In genomic region chr5:55584398-55585265, GRCh38 we compare ENCODE assay signal across 17 cellular contexts.
"Had no signal": no experiment of that assay in that cellular context is flagged by ENCODE, and none has a peak within 500 bp of the region (broad histone marks: within the 10 kb centered on the region; RNA-seq: fewer than 3 reads in every experiment).

No MANE protein-coding gene starts in this region.

- H3K27me3 ChIP-seq: brain microvascular endothelial cell, gastroesophageal sphincter, stomach had no signal

- H3K27ac Mint-ChIP-seq: activated CD4-positive, alpha-beta memory T cell treated with anti-CD3 and anti-CD28 coated beads, Interleukin-2, amount 10 ng/mL, durations not matched to agents 7 days and 5 days; activated naive CD8-positive, alpha-beta T cell; activated T-cell treated with anti-CD3 and anti-CD28 coated beads, Interleukin-2, amount 50 U/mL, for 72 hours had no signal

- H3K36me3 ChIP-seq: brain microvascular endothelial cell, gastroesophageal sphincter, stomach, thoracic aorta, WERI-Rb-1 had no signal

- H3K27ac ChIP-seq: brain microvascular endothelial cell, psoas muscle, thoracic aorta, WERI-Rb-1 had no signal

- DNase-seq: activated CD4-positive, alpha-beta memory T cell treated with anti-CD3 and anti-CD28 coated beads, Interleukin-2, amount 10 ng/mL, durations not matched to agents 7 days and 5 days; activated CD4-positive, alpha-beta T cell treated with anti-CD3 and anti-CD28 coated beads for 4 hours; activated gamma-delta T cell; activated T-cell treated with anti-CD3 and anti-CD28 coated beads, Interleukin-2, amount 50 U/mL, for 72 hours; amygdala; brain microvascular endothelial cell; dermis blood vessel endothelial cell; hippocampal formation; kidney; psoas muscle; stimulated activated CD4-positive, alpha-beta T cell treated with anti-CD3 and anti-CD28 coated beads, Interleukin-12 subunit alpha, Interleukin-12 subunit beta, amount 100 ng/mL, for 4 hours; stimulated activated CD4-positive, alpha-beta T cell treated with anti-CD3 and anti-CD28 coated beads, Interleukin-2, amount 100 ng/mL, for 24 hours; stomach; WERI-Rb-1 had no signal

- H3K27me3 Mint-ChIP-seq: activated naive CD8-positive, alpha-beta T cell had no signal

- ATAC-seq: activated T-cell treated with anti-CD3 and anti-CD28 coated beads, Interleukin-2, amount 50 U/mL, for 72 hours; gastroesophageal sphincter; psoas muscle had no signal

- H3K4me3 ChIP-seq: gastroesophageal sphincter, psoas muscle, stomach, thoracic aorta had no signal

- H3K4me3 Mint-ChIP-seq: activated CD4-positive, alpha-beta memory T cell treated with anti-CD3 and anti-CD28 coated beads, Interleukin-2, amount 10 ng/mL, durations not matched to agents 7 days and 5 days; activated naive CD8-positive, alpha-beta T cell; activated T-cell treated with anti-CD3 and anti-CD28 coated beads, Interleukin-2, amount 50 U/mL, for 72 hours had no signal

- H3K9me3 Mint-ChIP-seq: activated T-cell treated with anti-CD3 and anti-CD28 coated beads, Interleukin-2, amount 50 U/mL, for 72 hours had no signal

- H3K36me3 Mint-ChIP-seq: activated naive CD8-positive, alpha-beta T cell had no signal

- H3K9me3 ChIP-seq: gastroesophageal sphincter, psoas muscle, stomach, thoracic aorta had no signal

- H3K4me1 ChIP-seq: psoas muscle had no signal
